ENCODE assay signal across 8 cellular contexts in the genomic region with DNA sequence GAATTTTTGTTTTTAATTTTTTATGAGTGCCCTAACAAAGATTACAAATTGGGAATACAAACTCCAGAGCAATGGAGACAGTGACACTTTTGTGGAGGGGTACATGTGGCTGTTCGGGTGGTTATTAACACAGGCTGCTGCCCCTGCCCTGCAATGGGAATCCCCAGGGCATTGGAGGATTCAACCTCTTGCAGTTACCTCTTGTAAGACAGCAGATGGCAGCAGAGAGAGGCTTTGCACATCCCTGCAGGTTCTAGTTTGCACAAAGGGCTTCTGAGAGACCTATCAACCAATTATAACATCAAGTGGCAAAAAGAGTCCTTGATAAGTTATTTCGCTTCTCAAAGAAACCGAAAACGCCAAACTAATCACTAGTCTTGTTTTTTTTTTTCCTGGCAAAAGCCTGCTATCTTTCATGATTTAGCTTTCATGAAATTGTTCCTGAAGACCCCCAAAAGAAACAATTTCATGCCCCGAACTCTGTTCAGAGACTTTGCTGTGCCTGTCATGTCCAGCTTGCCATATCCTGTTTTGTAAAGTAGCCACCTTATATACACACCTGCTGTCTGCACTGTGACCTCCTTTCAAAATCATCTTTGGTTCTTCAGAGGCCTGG. TPM values are rescaled to one million over a fixed set of nuclear protein-coding genes. Genes with fewer than 3 reads are reported as not detected.
DNase-seq lines count a peak whose midpoint lies in the region; ATAC-seq and TF ChIP-seq lines count a peak whose summit lies in the region.

No MANE protein-coding gene starts in this region.

- peaks cover 6% of the 10 kb centered on the region for H3K4me1 ChIP-seq in NT2/D1 (ENCODE audit: insufficient read depth, insufficient read length)
- H3K4me1 ChIP-seq in gastroesophageal sphincter = no peaks in the 10 kb centered on the region
- no peaks in the 10 kb centered on the region for H3K4me1 ChIP-seq in ovary (ENCODE audit: insufficient read depth)

- ATAC-seq in GM19438 (IDR thresholded peaks at IDR 0.05; ENCODE audit: low read depth, unreplicated experiment) = peak; percentile 93
- ATAC-seq in activated T-cell treated with anti-CD3 and anti-CD28 coated beads, Interleukin-2, amount 50 U/mL, for 72 hours (replicated peaks in 1 of 2) = peak; percentile 90 to 92
- ATAC-seq in gastroesophageal sphincter = peak; percentile 71

- TF ChIP-seq POLR2A in gastroesophageal sphincter (IDR thresholded peaks at IDR 0.05) = no peak
- TF ChIP-seq POLR2A in ovary (IDR thresholded peaks at IDR 0.05) = no peak

- no peak overlapping the region for H3K9ac ChIP-seq in NT2/D1 (ENCODE audit: insufficient read length, low read depth)

- H3K27me3 ChIP-seq in NT2/D1 (ENCODE audit: insufficient read depth, insufficient read length) = no peaks in the 10 kb centered on the region
- peaks cover 66% of the 10 kb centered on the region for H3K27me3 ChIP-seq in gastroesophageal sphincter
- no peaks in the 10 kb centered on the region for H3K27me3 ChIP-seq in ovary

- intact Hi-C loops in ovary (cut with DNase I) = loop anchor here in 1 of 4 donors (10.0 kb wide), 1 partner anchor 742 kb away; no protein-coding TSS in a partner anchor

- H3K27ac ChIP-seq in gastroesophageal sphincter (no peak overlapping the region), ovary (no peak overlapping the region)

- TF ChIP-seq CTCF in gastroesophageal sphincter (IDR thresholded peaks at IDR 0.05) (peak; percentile 67 to 83 (median 70)), ovary (IDR thresholded peaks at IDR 0.05) (peak in 2 of 3 donors; percentile 14 to 33)

- 20 to 23% methylated on average over 5 of the region's 5 CpGs for WGBS in gastroesophageal sphincter (ENCODE audit: low coverage in 1 of 2), 2 donors
- 19 to 23% (median 21%) methylated on average over 5 of the region's 5 CpGs for WGBS in ovary, 3 donors

- H3K4me3 ChIP-seq in NT2/D1 (ENCODE audit: insufficient read length, low read depth) = no peak overlapping the region
- no peak overlapping the region for H3K4me3 ChIP-seq in gastroesophageal sphincter
- no peak overlapping the region for H3K4me3 ChIP-seq in ovary

- TF ChIP-seq EP300 in gastroesophageal sphincter (IDR thresholded peaks at IDR 0.05) (no peak), ovary (IDR thresholded peaks at IDR 0.05) (no peak)

- no peaks in the 10 kb centered on the region for H3K9me3 Mint-ChIP-seq in activated T-cell treated with anti-CD3 and anti-CD28 coated beads, Interleukin-2, amount 50 U/mL, for 72 hours

- H3K9me3 ChIP-seq in NT2/D1 (ENCODE audit: insufficient read depth, low read length) = no peaks in the 10 kb centered on the region
- no peaks in the 10 kb centered on the region for H3K9me3 ChIP-seq in gastroesophageal sphincter
- no peaks in the 10 kb centered on the region for H3K9me3 ChIP-seq in ovary

- peaks cover 46% of the 10 kb centered on the region for H3K27me3 Mint-ChIP-seq in activated T-cell treated with anti-CD3 and anti-CD28 coated beads, Interleukin-2, amount 50 U/mL, for 72 hours (ENCODE audit: low read depth)

- peaks cover 6% of the 10 kb centered on the region for H3K4me1 Mint-ChIP-seq in activated T-cell treated with anti-CD3 and anti-CD28 coated beads, Interleukin-2, amount 50 U/mL, for 72 hours (ENCODE audit: low read depth)

- no peaks in the 10 kb centered on the region for H3K36me3 Mint-ChIP-seq in activated T-cell treated with anti-CD3 and anti-CD28 coated beads, Interleukin-2, amount 50 U/mL, for 72 hours (ENCODE audit: insufficient read depth in 2 of 2)

- H3K36me3 ChIP-seq in NT2/D1 (ENCODE audit: insufficient read depth, insufficient read length, low read length) (no peaks in the 10 kb centered on the region), gastroesophageal sphincter (no peaks in the 10 kb centered on the region), ovary (no peaks in the 10 kb centered on the region)

- DNase-seq in DMS 273 (lab: John Stamatoyannopoulos, UW; ENCODE audit: unreplicated experiment) = peak; percentile 78
- peak; percentile 89 for DNase-seq in HuH-7 (ENCODE audit: low spot score)
- DNase-seq in NT2/D1 (ENCODE audit: low read depth, low spot score) = peak; percentile 57
- peak; percentile 48 to 60 for DNase-seq in activated T-cell treated with anti-CD3 and anti-CD28 coated beads, Interleukin-2, amount 50 U/mL, for 72 hours
- no peak for DNase-seq in ovary
- DNase-seq in GOT3 (lab: John Stamatoyannopoulos, UW) = no peak

- H3K27ac Mint-ChIP-seq in activated T-cell treated with anti-CD3 and anti-CD28 coated beads, Interleukin-2, amount 50 U/mL, for 72 hours = no peak overlapping the region

- H3K4me3 Mint-ChIP-seq in activated T-cell treated with anti-CD3 and anti-CD28 coated beads, Interleukin-2, amount 50 U/mL, for 72 hours = no peak overlapping the region

RNA-seq across cellular contexts. Expression of a gene that starts 10.4 kb away (rescaled TPM):
- 1 to 10 TPM; 1.8 to 5.9 TPM for total RNA-seq in activated T-cell treated with anti-CD3 and anti-CD28 coated beads, Interleukin-2, amount 50 U/mL, for 72 hours
- total RNA-seq in gastroesophageal sphincter (10 to 100 TPM in 1 of 4 donors, 1 to 10 TPM in 2, under 1 TPM in 1; 0.54 to 57.5 (median 5.6) TPM), ovary (1 to 10 TPM in 2 of 7 donors, under 1 TPM in 2, not detected in 3; 0.30 to 2.5 (median 1.4) TPM)
- polyA plus RNA-seq in ovary = under 1 TPM; 0.13 to 0.72 TPM

RNA-seq across cellular contexts. Expression of a gene that starts 21.5 kb away (rescaled TPM):
- under 1 TPM; 0.67 to 0.74 TPM for total RNA-seq in activated T-cell treated with anti-CD3 and anti-CD28 coated beads, Interleukin-2, amount 50 U/mL, for 72 hours
- total RNA-seq in gastroesophageal sphincter (under 1 TPM in 2 of 4 donors, not detected in 2; 0.04 to 0.07 TPM), ovary (under 1 TPM in 5 of 7 donors, not detected in 2; 0.08 to 0.34 (median 0.15) TPM)
- polyA plus RNA-seq in ovary = under 1 TPM; 0.12 to 0.20 TPM

RNA-seq across cellular contexts. Expression of a gene that starts 49.8 kb away (rescaled TPM):
- total RNA-seq in activated T-cell treated with anti-CD3 and anti-CD28 coated beads, Interleukin-2, amount 50 U/mL, for 72 hours = 1 to 10 TPM; 4.0 to 9.5 TPM
- total RNA-seq in gastroesophageal sphincter (10 to 100 TPM in 1 of 4 donors, 1 to 10 TPM in 2, not detected in 1; 1.6 to 21.5 (median 2.8) TPM), ovary (not detected)
- not detected for polyA plus RNA-seq in ovary

Comparison
In these comparisons a context has a peak if more than half of its experiments do, and no peak if none do; other contexts are left out.
1. DNase-seq: peak in DMS 273 (single experiment), HuH-7 (single experiment), NT2/D1 (single experiment) and activated T-cell treated with anti-CD3 and anti-CD28 coated beads, Interleukin-2, amount 50 U/mL, for 72 hours (2 of 2); none in ovary (0 of 5) and GOT3 (single experiment).
2. Peak in every context shown above with its lines, with median percentiles within 50 percentile points of each other: ATAC-seq.